ENCODE assay signal across 22 cellular contexts in genomic region chr13:18948664-18949488, GRCh38.
"Had no signal": no experiment of that assay in that cellular context is flagged by ENCODE, and none has a peak within 500 bp of the region (broad histone marks: within the 10 kb centered on the region; RNA-seq: fewer than 3 reads in every experiment).

No MANE protein-coding gene starts in this region.

- H3K27me3 Mint-ChIP-seq: naive B cell had no signal

- H3K9me3 ChIP-seq: heart left ventricle, psoas muscle, right lobe of liver, thoracic aorta had no signal

- H3K27ac Mint-ChIP-seq: nephron had no signal

- H3K36me3 Mint-ChIP-seq: naive B cell had no signal

- H3K4me3 Mint-ChIP-seq: naive B cell, nephron had no signal

- H3K27ac ChIP-seq: heart left ventricle, parathyroid adenoma, psoas muscle, right lobe of liver, stomach, thoracic aorta, transverse colon had no signal

- H3K4me3 ChIP-seq: heart left ventricle, psoas muscle, right lobe of liver, stomach, thoracic aorta, transverse colon had no signal

- DNase-seq: cortex of kidney; effector memory CD4-positive, alpha-beta T cell; hippocampal formation; left colon; left ventricle myocardium superior; mesendoderm; naive B cell; occipital lobe; psoas muscle; retina; right lobe of liver; stimulated activated CD4-positive, alpha-beta T cell treated with anti-CD3 and anti-CD28 coated beads, Interleukin-2, amount 100 ng/mL, for 24 hours; stimulated activated CD4-positive, alpha-beta T cell treated with anti-CD3 and anti-CD28 coated beads, Interleukin-4, amount 100 ng/mL, for 4 hours; stimulated activated naive CD4-positive, alpha-beta T cell; stomach; substantia nigra; transverse colon had no signal

- ATAC-seq: esophagus mucosa, heart left ventricle, left colon, left ventricle myocardium superior, psoas muscle, right lobe of liver had no signal

- H3K4me1 ChIP-seq: heart left ventricle, parathyroid adenoma, psoas muscle, right lobe of liver, stomach, transverse colon had no signal

- H3K4me1 Mint-ChIP-seq: nephron had no signal

- H3K27me3 ChIP-seq: right lobe of liver, transverse colon had no signal

- H3K36me3 ChIP-seq: heart left ventricle, right lobe of liver, stomach, thoracic aorta, transverse colon had no signal
